8 cellular contexts compared by ENCODE assay signal in the genomic region with DNA sequence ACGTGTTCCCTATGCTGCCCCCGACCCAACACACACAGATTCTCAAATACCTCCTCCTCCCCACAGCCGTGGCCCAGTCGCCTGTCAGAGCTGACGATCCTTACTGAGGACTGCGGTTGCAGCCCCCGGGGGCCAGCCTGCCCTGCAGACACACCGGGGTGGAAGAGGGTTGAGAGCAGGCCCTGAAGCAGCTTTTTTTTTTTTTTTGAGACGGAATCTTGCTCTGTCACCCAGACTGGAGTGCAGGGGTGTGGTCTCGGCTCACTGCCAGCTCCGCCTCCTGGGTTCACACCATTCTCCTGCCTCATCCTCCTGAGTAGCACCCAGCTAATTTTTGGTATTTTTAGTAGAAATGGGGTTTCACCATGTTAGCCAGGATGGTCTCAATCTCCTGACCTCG. TPM values are rescaled to one million over a fixed set of nuclear protein-coding genes. Genes with fewer than 3 reads are reported as not detected.
"Had no signal": no experiment of that assay in that cellular context is flagged by ENCODE, and none has a peak within 500 bp of the region (broad histone marks: within the 10 kb centered on the region; RNA-seq: fewer than 3 reads in every experiment).

No MANE protein-coding gene starts in this region.

RNA-seq across cellular contexts. Expression of a gene that starts 11.2 kb away (rescaled TPM):
- total RNA-seq: activated CD8-positive, alpha-beta T cell treated with anti-CD3 and anti-CD28 coated beads, Interleukin-2, amount 10 ng/mL, durations not matched to agents 7 days and 5 days; activated naive CD8-positive, alpha-beta T cell treated with anti-CD3 and anti-CD28 coated beads, Interleukin-2, amount 10 ng/mL, durations not matched to agents 7 days and 5 days; adrenal gland; breast epithelium; cerebellum; PC-3; Right ventricle myocardium superior; SJCRH30 had no signal
- polyA plus RNA-seq: adrenal gland had no signal

RNA-seq across cellular contexts. Expression of a gene that starts 40.7 kb away (rescaled TPM):
- total RNA-seq: activated CD8-positive, alpha-beta T cell treated with anti-CD3 and anti-CD28 coated beads, Interleukin-2, amount 10 ng/mL, durations not matched to agents 7 days and 5 days; activated naive CD8-positive, alpha-beta T cell treated with anti-CD3 and anti-CD28 coated beads, Interleukin-2, amount 10 ng/mL, durations not matched to agents 7 days and 5 days; PC-3; SJCRH30 had no signal
